ENCODE assay signal across 8 cellular contexts in the genomic region with DNA sequence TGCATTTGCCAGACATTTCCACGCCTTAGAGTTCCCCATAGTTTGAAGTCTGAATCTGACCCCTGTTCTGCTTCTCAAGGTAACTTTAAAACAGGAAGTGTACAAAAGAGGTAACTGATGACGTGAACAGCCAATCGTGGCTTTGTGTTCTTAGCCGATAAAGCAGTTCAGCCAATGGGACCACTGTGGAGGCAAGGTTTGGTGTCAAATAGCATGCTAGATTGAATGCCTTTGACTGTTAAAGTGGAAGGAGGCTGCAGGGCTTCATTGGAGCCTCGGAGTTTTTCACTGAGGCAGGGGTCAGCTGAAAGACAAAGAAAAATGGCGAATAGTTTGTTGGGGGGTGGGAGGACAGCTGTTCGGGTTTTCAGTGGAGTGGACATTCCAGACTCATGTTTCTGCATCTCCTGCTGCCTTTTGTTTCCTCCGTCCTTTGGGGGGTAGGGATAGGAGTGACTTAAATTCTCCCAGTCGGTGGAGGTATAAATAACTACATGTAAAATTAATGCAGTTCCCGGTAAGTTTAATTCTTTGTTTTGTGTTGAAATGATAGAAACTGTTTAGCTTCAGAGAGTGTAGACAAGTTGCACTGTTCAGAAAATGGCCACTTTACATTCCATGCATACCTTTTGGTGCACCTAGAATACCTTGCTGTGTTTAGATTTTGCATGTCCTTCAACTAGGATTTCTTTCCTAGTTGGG. TPM values are rescaled to one million over a fixed set of nuclear protein-coding genes. Genes with fewer than 3 reads are reported as not detected.
A peak's percentile ranks its signal among the peaks of the same experiment; 100 is the strongest.
DNase-seq lines count a peak whose midpoint lies in the region; ATAC-seq and TF ChIP-seq lines count a peak whose summit lies in the region.

No MANE protein-coding gene starts in this region.

- peak overlapping the region; percentile 75 to 98 (median 84) for H3K27ac Mint-ChIP-seq in IgD-negative memory B cell
- peak overlapping the region; percentile 93 for H3K27ac Mint-ChIP-seq in activated T-helper 2 cell treated with anti-CD3 and anti-CD28 coated beads, Interferon-gamma antibody, Interleukin-2, Interleukin-4, amounts not matched to agents 10 μg/mL and 5 μg/mL and 100 μg/mL, durations not matched to agents 14 hours and 24 hours and 36 hours
- peak overlapping the region; percentile 97 for H3K27ac Mint-ChIP-seq in natural killer cell

- TF ChIP-seq CTCF in fibroblast of pulmonary artery (IDR thresholded peaks at IDR 0.05; ENCODE audit: low read length, missing control alignments) = no peak
- no peak for TF ChIP-seq CTCF in natural killer cell (IDR thresholded peaks at IDR 0.05)

- H3K4me3 Mint-ChIP-seq in IgD-negative memory B cell (peak overlapping the region; percentile 89 to 99 (median 98)), natural killer cell (peak overlapping the region; percentile 99)
- peak overlapping the region; percentile 89 for H3K4me3 Mint-ChIP-seq in activated T-helper 2 cell treated with anti-CD3 and anti-CD28 coated beads, Interferon-gamma antibody, Interleukin-2, Interleukin-4, amounts not matched to agents 10 μg/mL and 5 μg/mL and 100 μg/mL, durations not matched to agents 14 hours and 24 hours and 36 hours (ENCODE audit: low read depth)

- H3K36me3 Mint-ChIP-seq in IgD-negative memory B cell = peaks cover 5% of the 10 kb centered on the region
- peaks cover 28% of the 10 kb centered on the region for H3K36me3 Mint-ChIP-seq in activated T-helper 2 cell treated with anti-CD3 and anti-CD28 coated beads, Interferon-gamma antibody, Interleukin-2, Interleukin-4, amounts not matched to agents 10 μg/mL and 5 μg/mL and 100 μg/mL, durations not matched to agents 14 hours and 24 hours and 36 hours (ENCODE audit: low read depth)
- no peaks in the 10 kb centered on the region for H3K36me3 Mint-ChIP-seq in natural killer cell

- ATAC-seq in GM21619 (IDR thresholded peaks at IDR 0.05; ENCODE audit: unreplicated experiment) (peak; percentile 91), natural killer cell (peak; percentile 91 to 96 (median 94))

- peak overlapping the region; percentile 69 for H3K4me3 ChIP-seq in fibroblast of pulmonary artery (replicated peaks; ENCODE audit: low read depth, low read length)

- intact Hi-C loops in activated T-helper 2 cell treated with anti-CD3 and anti-CD28 coated beads, Interferon-gamma antibody, Interleukin-2, Interleukin-4, amounts not matched to agents 10 μg/mL and 5 μg/mL and 100 μg/mL, durations not matched to agents 14 hours and 24 hours and 36 hours (cut with micrococcal nuclease) = loop anchor here (1.0 to 5.0 kb wide), 2 partner anchors 9 to 33 kb away; no protein-coding TSS in a partner anchor
- intact Hi-C loops in natural killer cell (cut with micrococcal nuclease) = loop anchor here (1.0 kb wide), 1 partner anchor 17 kb away; no protein-coding TSS in a partner anchor

- no peaks in the 10 kb centered on the region for H3K27me3 Mint-ChIP-seq in IgD-negative memory B cell
- no peaks in the 10 kb centered on the region for H3K27me3 Mint-ChIP-seq in activated T-helper 2 cell treated with anti-CD3 and anti-CD28 coated beads, Interferon-gamma antibody, Interleukin-2, Interleukin-4, amounts not matched to agents 10 μg/mL and 5 μg/mL and 100 μg/mL, durations not matched to agents 14 hours and 24 hours and 36 hours (ENCODE audit: low read depth)
- no peaks in the 10 kb centered on the region for H3K27me3 Mint-ChIP-seq in natural killer cell (ENCODE audit: low read depth in 2 of 2)

- H3K9me3 Mint-ChIP-seq in IgD-negative memory B cell = no peaks in the 10 kb centered on the region
- no peaks in the 10 kb centered on the region for H3K9me3 Mint-ChIP-seq in activated T-helper 2 cell treated with anti-CD3 and anti-CD28 coated beads, Interferon-gamma antibody, Interleukin-2, Interleukin-4, amounts not matched to agents 10 μg/mL and 5 μg/mL and 100 μg/mL, durations not matched to agents 14 hours and 24 hours and 36 hours
- no peaks in the 10 kb centered on the region for H3K9me3 Mint-ChIP-seq in natural killer cell

- peaks cover 39 to 47% (median 39%) of the 10 kb centered on the region in 3 donors for H3K4me1 Mint-ChIP-seq in IgD-negative memory B cell
- peaks cover 54% of the 10 kb centered on the region for H3K4me1 Mint-ChIP-seq in activated T-helper 2 cell treated with anti-CD3 and anti-CD28 coated beads, Interferon-gamma antibody, Interleukin-2, Interleukin-4, amounts not matched to agents 10 μg/mL and 5 μg/mL and 100 μg/mL, durations not matched to agents 14 hours and 24 hours and 36 hours (ENCODE audit: low read depth)
- H3K4me1 Mint-ChIP-seq in natural killer cell = peaks cover 54 to 62% of the 10 kb centered on the region in 2 donors

- DNase-seq in DMS153 treated with DMSO at 0.1 percent for 48 hours (lab: John Stamatoyannopoulos, UW; ENCODE audit: unreplicated experiment) (peak; percentile 100), RPMI7951 (ENCODE audit: low read depth) (peak; percentile 97), fibroblast of pulmonary artery (ENCODE audit: low read depth) (peak; percentile 99), natural killer cell (peak; percentile 60)
- DNase-seq in activated T-helper 2 cell treated with anti-CD3 and anti-CD28 coated beads, Interferon-gamma antibody, Interleukin-2, Interleukin-4, amounts not matched to agents 10 μg/mL and 5 μg/mL and 100 μg/mL, durations not matched to agents 14 hours and 24 hours and 36 hours (ENCODE audit: low spot score) = peak; percentile 75
- DNase-seq in stimulated activated naive CD4-positive, alpha-beta T cell (lab: John Stamatoyannopoulos, UW) = peak; percentile 49 to 89 (median 84)

RNA-seq across cellular contexts. Expression of a gene that starts 17.7 kb away (rescaled TPM):
- 74.3 TPM for polyA plus RNA-seq in IgD-negative memory B cell
- 26.1 and 42.6 TPM in 2 replicates for total RNA-seq in RPMI7951 (2014; rRNA removed; shearing (Covaris generic))
- total RNA-seq in activated T-helper 2 cell treated with anti-CD3 and anti-CD28 coated beads, Interferon-gamma antibody, Interleukin-2, Interleukin-4, amounts not matched to agents 10 μg/mL and 5 μg/mL and 100 μg/mL, durations not matched to agents 14 hours and 24 hours and 36 hours = 66.0 and 68.4 TPM in 2 replicates
- 10 to 100 TPM; 38.7 to 60.4 (median 48.5) TPM for total RNA-seq in natural killer cell

RNA-seq across cellular contexts. Expression of a gene that starts 43.8 kb away (rescaled TPM):
- polyA plus RNA-seq in IgD-negative memory B cell = 2.2 TPM
- 0.84 and 2.1 TPM in 2 replicates for total RNA-seq in RPMI7951 (2014; rRNA removed; shearing (Covaris generic))
- total RNA-seq in activated T-helper 2 cell treated with anti-CD3 and anti-CD28 coated beads, Interferon-gamma antibody, Interleukin-2, Interleukin-4, amounts not matched to agents 10 μg/mL and 5 μg/mL and 100 μg/mL, durations not matched to agents 14 hours and 24 hours and 36 hours = 2.5 and 2.9 TPM in 2 replicates
- 1 to 10 TPM in 2 of 3 donors, under 1 TPM in 1; 0.56 to 2.1 (median 1.1) TPM for total RNA-seq in natural killer cell

Comparison
In these comparisons a context has a peak if more than half of its experiments do, and no peak if none do; other contexts are left out.
1. Peak in every context shown above with its lines: DNase-seq, ATAC-seq and H3K4me3 ChIP-seq.